ENCODE assay signal across 8 cellular contexts in genomic region chr11:111977141-111978027, GRCh38. TPM values are rescaled to one million over a fixed set of nuclear protein-coding genes. Genes with fewer than 3 reads are reported as not detected.
DNase-seq lines count a peak whose midpoint lies in the region; ATAC-seq and TF ChIP-seq lines count a peak whose summit lies in the region.

No MANE protein-coding gene starts in this region.

- ATAC-seq in activated naive CD8-positive, alpha-beta T cell treated with anti-CD3 and anti-CD28 coated beads, Interleukin-2, amount 10 ng/mL, durations not matched to agents 7 days and 5 days (ENCODE audit: low read depth) = peak; percentile 80
- ATAC-seq in HG02763 (IDR thresholded peaks at IDR 0.05; ENCODE audit: unreplicated experiment) = no peak

- DNase-seq in M059J (ENCODE audit: low read depth) (peak; percentile 57), cardiac muscle cell (ENCODE audit: low read depth in 1 of 2, low spot score in 1 of 2) (peak; percentile 54 to 61), occipital lobe (lab: John Stamatoyannopoulos, UW) (peak; percentile 58), NCI-H226 (no peak), NCI-H2107 treated with DMSO at 0.1 percent for 48 hours (lab: John Stamatoyannopoulos, UW; ENCODE audit: unreplicated experiment) (no peak)
- peak; percentile 52 for DNase-seq in activated naive CD8-positive, alpha-beta T cell treated with anti-CD3 and anti-CD28 coated beads, Interleukin-2, amount 10 ng/mL, durations not matched to agents 7 days and 5 days

- H3K27ac ChIP-seq in cardiac muscle cell = peak overlapping the region; percentile 84

- no peak overlapping the region for H3K27ac Mint-ChIP-seq in activated naive CD8-positive, alpha-beta T cell treated with anti-CD3 and anti-CD28 coated beads, Interleukin-2, amount 10 ng/mL, durations not matched to agents 7 days and 5 days

- peaks cover 4% of the 10 kb centered on the region for H3K4me1 Mint-ChIP-seq in activated naive CD8-positive, alpha-beta T cell treated with anti-CD3 and anti-CD28 coated beads, Interleukin-2, amount 10 ng/mL, durations not matched to agents 7 days and 5 days

- H3K36me3 ChIP-seq in cardiac muscle cell = peaks cover 3% of the 10 kb centered on the region

- H3K4me1 ChIP-seq in cardiac muscle cell (ENCODE audit: low read depth) = peaks cover 34% of the 10 kb centered on the region

- H3K27me3 Mint-ChIP-seq in activated naive CD8-positive, alpha-beta T cell treated with anti-CD3 and anti-CD28 coated beads, Interleukin-2, amount 10 ng/mL, durations not matched to agents 7 days and 5 days = peaks cover 26% of the 10 kb centered on the region

- H3K27me3 ChIP-seq in cardiac muscle cell = no peaks in the 10 kb centered on the region

- POLR2A ChIA-PET in activated naive CD8-positive, alpha-beta T cell treated with anti-CD3 and anti-CD28 coated beads, Interleukin-2, amount 10 ng/mL, durations not matched to agents 7 days and 5 days (lab: Charles Lee) = no interaction called here

- no peak for TF ChIP-seq CTCF in cardiac muscle cell (IDR thresholded peaks at IDR 0.05; ENCODE audit: low read depth, low read length)

- H3K36me3 Mint-ChIP-seq in activated naive CD8-positive, alpha-beta T cell treated with anti-CD3 and anti-CD28 coated beads, Interleukin-2, amount 10 ng/mL, durations not matched to agents 7 days and 5 days = peaks cover 2% of the 10 kb centered on the region

- H3K9me3 Mint-ChIP-seq in activated naive CD8-positive, alpha-beta T cell treated with anti-CD3 and anti-CD28 coated beads, Interleukin-2, amount 10 ng/mL, durations not matched to agents 7 days and 5 days = no peaks in the 10 kb centered on the region

- no peaks in the 10 kb centered on the region for H3K9me3 ChIP-seq in cardiac muscle cell (ENCODE audit: low read depth)

- H3K4me3 Mint-ChIP-seq in activated naive CD8-positive, alpha-beta T cell treated with anti-CD3 and anti-CD28 coated beads, Interleukin-2, amount 10 ng/mL, durations not matched to agents 7 days and 5 days = peak overlapping the region; percentile 64

- H3K4me3 ChIP-seq in GM08714 (ENCODE audit: low read length) (peak overlapping the region; percentile 24; the same call in 1 of the 2 replicates), cardiac muscle cell (peak overlapping the region; percentile 54)

RNA-seq across cellular contexts. Expression of gene DIXDC1, which starts 40.2 kb away (rescaled TPM):
- total RNA-seq in M059J (2014; rRNA removed; shearing (Covaris generic)) = 13.7 and 19.0 TPM in 2 replicates
- 1 to 10 TPM; 2.5 to 3.2 TPM for total RNA-seq in activated naive CD8-positive, alpha-beta T cell treated with anti-CD3 and anti-CD28 coated beads, Interleukin-2, amount 10 ng/mL, durations not matched to agents 7 days and 5 days
- 40.7 and 42.6 TPM in 2 replicates for total RNA-seq in cardiac muscle cell
- polyA plus RNA-seq in cardiac muscle cell = 26.5 and 35.0 TPM in 2 replicates
- 78.5 TPM for total RNA-seq in occipital lobe

RNA-seq across cellular contexts. Expression of gene DLAT, which starts 47.8 kb away (rescaled TPM):
- 32.0 and 45.7 TPM in 2 replicates for total RNA-seq in M059J (2014; rRNA removed; shearing (Covaris generic))
- 10 to 100 TPM; 26.0 to 28.5 TPM for total RNA-seq in activated naive CD8-positive, alpha-beta T cell treated with anti-CD3 and anti-CD28 coated beads, Interleukin-2, amount 10 ng/mL, durations not matched to agents 7 days and 5 days
- total RNA-seq in cardiac muscle cell (70.6 and 77.9 TPM in 2 replicates), occipital lobe (46.5 TPM)
- 94.7 and 110 TPM in 2 replicates for polyA plus RNA-seq in cardiac muscle cell

RNA-seq across cellular contexts. Expression of gene C11orf52, which starts 58.7 kb away (rescaled TPM):
- total RNA-seq in M059J (2014; rRNA removed; shearing (Covaris generic)) = not detected in 2 replicates
- not detected for total RNA-seq in activated naive CD8-positive, alpha-beta T cell treated with anti-CD3 and anti-CD28 coated beads, Interleukin-2, amount 10 ng/mL, durations not matched to agents 7 days and 5 days
- 5.5 and 7.4 TPM in 2 replicates for total RNA-seq in cardiac muscle cell
- 7.6 and 8.5 TPM in 2 replicates for polyA plus RNA-seq in cardiac muscle cell
- not detected for total RNA-seq in occipital lobe

Comparison
In these comparisons a context has a peak if more than half of its experiments do, and no peak if none do; other contexts are left out.
1. DNase-seq: peak in M059J (single experiment), activated naive CD8-positive, alpha-beta T cell treated with anti-CD3 and anti-CD28 coated beads, Interleukin-2, amount 10 ng/mL, durations not matched to agents 7 days and 5 days (single experiment), cardiac muscle cell (2 of 2) and occipital lobe (single experiment); none in NCI-H226 (single experiment) and NCI-H2107 treated with DMSO at 0.1 percent for 48 hours (single experiment).